15 cellular contexts compared by ENCODE assay signal in the genomic region with DNA sequence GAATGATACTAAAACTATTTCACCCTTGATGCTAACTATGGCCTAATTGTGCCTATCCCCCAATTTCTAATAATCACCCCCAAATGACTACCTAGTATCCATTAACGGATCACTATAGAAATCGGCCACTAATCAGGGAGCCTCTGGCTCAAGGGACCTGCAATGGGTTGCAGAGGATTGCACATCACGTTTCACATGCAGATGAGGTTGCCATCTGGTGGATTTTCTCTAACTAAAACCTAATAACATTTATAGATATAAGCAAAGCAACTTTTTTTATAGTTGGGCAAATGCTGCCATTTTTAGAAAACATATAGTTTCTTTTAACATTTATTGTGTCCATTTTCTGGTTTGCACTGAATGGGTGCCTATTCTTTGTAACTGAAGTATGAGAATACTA. TPM values are rescaled to one million over a fixed set of nuclear protein-coding genes. Genes with fewer than 3 reads are reported as not detected.
DNase-seq lines count a peak whose midpoint lies in the region; ATAC-seq, FAIRE-seq and TF ChIP-seq lines count a peak whose summit lies in the region.
"Had no signal": no experiment of that assay in that cellular context is flagged by ENCODE, and none has a peak within 500 bp of the region (broad histone marks: within the 10 kb centered on the region; RNA-seq: fewer than 3 reads in every experiment).

No MANE protein-coding gene starts in this region.

- no peaks in the 10 kb centered on the region for H3K27me3 Mint-ChIP-seq in brain
- H3K27me3 Mint-ChIP-seq in neural progenitor cell (ENCODE audit: insufficient read depth, low read depth): peaks cover 2% of the 10 kb centered on the region
- H3K27me3 Mint-ChIP-seq: activated naive CD8-positive, alpha-beta T cell treated with anti-CD3 and anti-CD28 coated beads for 36 hours had no signal

- H3K27me3 ChIP-seq in neural progenitor cell: no peaks in the 10 kb centered on the region

- DNase-seq in NCI-H2081 (lab: John Stamatoyannopoulos, UW) (peak; percentile 23 to 52), NCI-H2081 treated with DMSO at 0.1 percent for 48 hours (lab: John Stamatoyannopoulos, UW) (no peak), NCI-H446 treated with DMSO at 0.1 percent for 48 hours (lab: John Stamatoyannopoulos, UW) (peak; percentile 10), neural progenitor cell (ENCODE audit: low spot score) (peak; percentile 30), GM12891 (ENCODE audit: insufficient read length, low spot score) (no peak)
- DNase-seq in activated CD4-positive, alpha-beta T cell treated with anti-CD3 and anti-CD28 coated beads for 4 hours: no peak
- DNase-seq: activated CD4-positive, alpha-beta T cell treated with anti-CD3 and anti-CD28 coated beads for 1 hour; activated naive CD8-positive, alpha-beta T cell treated with anti-CD3 and anti-CD28 coated beads for 36 hours; activated T-cell treated with anti-CD3 and anti-CD28 coated beads for 4 hours; cerebellar nuclear complex; left cardiac atrium; NCI-H187; T-helper 1 cell had no signal

- TF ChIP-seq CTCF in brain (conservative IDR thresholded peaks at IDR 0.05) (peak; percentile 62 to 64), neural progenitor cell (IDR thresholded peaks at IDR 0.05) (peak; percentile 37)

- H3K36me3 ChIP-seq in neural progenitor cell: no peaks in the 10 kb centered on the region

- H3K9me3 ChIP-seq in neural progenitor cell (ENCODE audit: low read depth): no peaks in the 10 kb centered on the region

- ATAC-seq in GM21390 (IDR thresholded peaks at IDR 0.05; ENCODE audit: unreplicated experiment): no peak
- ATAC-seq: left cardiac atrium had no signal

- no peak overlapping the region for H3K4me3 Mint-ChIP-seq in brain
- no peak overlapping the region for H3K4me3 Mint-ChIP-seq in neural progenitor cell
- H3K4me3 Mint-ChIP-seq: activated naive CD8-positive, alpha-beta T cell treated with anti-CD3 and anti-CD28 coated beads for 36 hours had no signal

- no peak for FAIRE-seq in GM12891 (lab: Jason Lieb, UNC)

- no peak overlapping the region for H3K27ac Mint-ChIP-seq in brain
- H3K27ac Mint-ChIP-seq in neural progenitor cell: no peak overlapping the region
- H3K27ac Mint-ChIP-seq: activated naive CD8-positive, alpha-beta T cell treated with anti-CD3 and anti-CD28 coated beads for 36 hours had no signal

- no peak overlapping the region for H3K9ac ChIP-seq in neural progenitor cell

- no peaks in the 10 kb centered on the region for H3F3A ChIP-seq in neural progenitor cell (ENCODE audit: low read depth)

- H3K36me3 Mint-ChIP-seq in brain (no peaks in the 10 kb centered on the region), neural progenitor cell (no peaks in the 10 kb centered on the region)
- H3K36me3 Mint-ChIP-seq: activated naive CD8-positive, alpha-beta T cell treated with anti-CD3 and anti-CD28 coated beads for 36 hours had no signal

- H3K4me1 Mint-ChIP-seq in brain (peaks cover 8% of the 10 kb centered on the region), neural progenitor cell (no peaks in the 10 kb centered on the region)
- H3K4me1 Mint-ChIP-seq: activated naive CD8-positive, alpha-beta T cell treated with anti-CD3 and anti-CD28 coated beads for 36 hours had no signal

- peaks cover 0 to 6% (median 2%) of the 10 kb centered on the region in 5 experiments for H3K9me3 Mint-ChIP-seq in brain
- no peaks in the 10 kb centered on the region for H3K9me3 Mint-ChIP-seq in neural progenitor cell
- H3K9me3 Mint-ChIP-seq: activated naive CD8-positive, alpha-beta T cell treated with anti-CD3 and anti-CD28 coated beads for 36 hours had no signal

- H2AFZ ChIP-seq in neural progenitor cell (replicated peaks): no peak overlapping the region

- H3K4me2 ChIP-seq in neural progenitor cell: no peak overlapping the region

- no peak overlapping the region for H3K4me3 ChIP-seq in neural progenitor cell

- no peak overlapping the region for H3K27ac ChIP-seq in neural progenitor cell

- TF ChIP-seq POLR2A in GM12891 (IDR thresholded peaks at IDR 0.05; ENCODE audit: low read depth, low read length): no peak

- no peaks in the 10 kb centered on the region for H4K20me1 ChIP-seq in neural progenitor cell (ENCODE audit: low read depth)

- no peaks in the 10 kb centered on the region for H3K4me1 ChIP-seq in neural progenitor cell

- no peaks in the 10 kb centered on the region for H3K79me2 ChIP-seq in neural progenitor cell (ENCODE audit: low read depth)

TF ChIP-seq in GM12891, 5 proteins besides CTCF, POLR2A, EP300 and RAD21:
- TF ChIP-seq SPI1 (IDR thresholded peaks at IDR 0.05; ENCODE audit: low read depth, low read length): no peak
- TF ChIP-seq PAX5 (IDR thresholded peaks at IDR 0.05; ENCODE audit: insufficient read depth, low read length, severe bottlenecking): no peak
- no peak for TF ChIP-seq POU2F2 (IDR thresholded peaks at IDR 0.05; ENCODE audit: low read depth, low read length)
- TF ChIP-seq POLR2AphosphoS5 (IDR thresholded peaks at IDR 0.05; ENCODE audit: low read depth, low read length): no peak
- no peak for TF ChIP-seq TAF1 (IDR thresholded peaks at IDR 0.05; ENCODE audit: low read depth, low read length)
TF ChIP-seq in GM12891: peak in this region for 0.

RNA-seq across cellular contexts. Expression of gene ALG13, which starts 28.3 kb away (rescaled TPM):
- 16.8 TPM for polyA plus RNA-seq in brain (ENCODE audit: insufficient read depth, low read depth, low replicate concordance)
- 67.1 and 71.2 TPM in 2 replicates for total RNA-seq in neural progenitor cell (ENCODE audit: low replicate concordance)
- polyA plus RNA-seq in GM12891 (2012; ENCODE audit: low read depth, missing spikeins): 29.2 TPM

Comparison
In these comparisons a context has a peak if more than half of its experiments do, and no peak if none do; other contexts are left out.
1. DNase-seq: peak in NCI-H2081 (2 of 2), NCI-H446 treated with DMSO at 0.1 percent for 48 hours (single experiment) and neural progenitor cell (single experiment); none in NCI-H2081 treated with DMSO at 0.1 percent for 48 hours (single experiment), GM12891 (single experiment) and activated CD4-positive, alpha-beta T cell treated with anti-CD3 and anti-CD28 coated beads for 4 hours (0 of 2).